ENCODE assay signal across 13 cellular contexts in genomic region chr20:32450484-32451061, GRCh38.
DNase-seq lines count a peak whose midpoint lies in the region; ATAC-seq and TF ChIP-seq lines count a peak whose summit lies in the region.
"Had no signal": no experiment of that assay in that cellular context is flagged by ENCODE, and none has a peak within 500 bp of the region (broad histone marks: within the 10 kb centered on the region; RNA-seq: fewer than 3 reads in every experiment).

No MANE protein-coding gene starts in this region.

- H3K36me3 Mint-ChIP-seq in activated naive CD8-positive, alpha-beta T cell, result no peaks in the 10 kb centered on the region
- H3K36me3 Mint-ChIP-seq in activated naive CD8-positive, alpha-beta T cell treated with anti-CD3 and anti-CD28 coated beads, Interleukin-2, amount 50 U/mL, for 24 hours (ENCODE audit: low read depth), result peaks cover 7% of the 10 kb centered on the region
- peaks cover 47% of the 10 kb centered on the region for H3K36me3 Mint-ChIP-seq in activated T-helper 17 cell treated with anti-CD3 and anti-CD28 coated beads, Interleukin-2, amount 50 U/mL, for 72 hours (ENCODE audit: low read depth)

- WGBS in stomach, 5 donors, result 65 to 74% (median 70%) methylated on average over 8 to 9 of the region's 9 CpGs

- ATAC-seq in activated naive CD8-positive, alpha-beta T cell treated with anti-CD3 and anti-CD28 coated beads, Interleukin-2, amount 50 U/mL, for 24 hours, result no peak
- ATAC-seq in activated T-helper 17 cell treated with anti-CD3 and anti-CD28 coated beads, Interleukin-2, amount 50 U/mL, for 72 hours (replicated peaks), result no peak
- ATAC-seq in lower lobe of right lung, result no peak
- ATAC-seq in stimulated activated naive CD8-positive, alpha-beta T cell treated with anti-CD3 and anti-CD28 coated beads, Interleukin-15, amount 100 ng/mL, for 72 hours, result no peak
- ATAC-seq: activated T-cell treated with anti-CD3 and anti-CD28 coated beads, Interleukin-2, amount 50 U/mL, for 4 hours; WTC11 had no signal

- intact Hi-C loops in lower lobe of right lung (cut with DNase I) (no loop called here), stomach (cut with DNase I; ENCODE audit: low total_unique reads) (no loop called here)

- DNase-seq in activated naive CD8-positive, alpha-beta T cell treated with anti-CD3 and anti-CD28 coated beads, Interleukin-2, amount 50 U/mL, for 24 hours, result no peak
- no peak for DNase-seq in lower lobe of right lung
- DNase-seq in stomach, result no peak
- DNase-seq in D341Med (ENCODE audit: low spot score), result no peak
- no peak for DNase-seq in globus pallidus (ENCODE audit: low spot score)
- no peak for DNase-seq in stimulated activated naive CD8-positive, alpha-beta T cell treated with anti-CD3 and anti-CD28 coated beads, Interleukin-15, amount 100 ng/mL, for 72 hours
- DNase-seq: activated T-cell treated with anti-CD3 and anti-CD28 coated beads, Interleukin-2, amount 50 U/mL, for 4 hours; NCI-H187 treated with DMSO at 0.1 percent for 48 hours; stimulated activated CD4-positive, alpha-beta T cell treated with anti-CD3 and anti-CD28 coated beads, Interleukin-1b, Interleukin-23, amount 100 ng/mL, for 48 hours had no signal

- H3K27ac Mint-ChIP-seq in activated naive CD8-positive, alpha-beta T cell, result peak overlapping the region; percentile 85
- no peak overlapping the region for H3K27ac Mint-ChIP-seq in activated naive CD8-positive, alpha-beta T cell treated with anti-CD3 and anti-CD28 coated beads, Interleukin-2, amount 50 U/mL, for 24 hours
- peak overlapping the region; percentile 83 for H3K27ac Mint-ChIP-seq in activated T-helper 17 cell treated with anti-CD3 and anti-CD28 coated beads, Interleukin-2, amount 50 U/mL, for 72 hours
- peak overlapping the region in 1 of 2 donors; percentile 84 for H3K27ac Mint-ChIP-seq in stimulated activated naive CD8-positive, alpha-beta T cell treated with anti-CD3 and anti-CD28 coated beads, Interleukin-15, amount 100 ng/mL, for 72 hours

- H3K4me1 ChIP-seq in lower lobe of right lung (peaks cover 42% of the 10 kb centered on the region), stomach (peaks cover 16 to 50% (median 31%) of the 10 kb centered on the region in 4 donors)

- TF ChIP-seq CTCF in lower lobe of right lung (IDR thresholded peaks at IDR 0.05) (no peak), stomach (IDR thresholded peaks at IDR 0.05) (no peak)

- H3K4me1 Mint-ChIP-seq in activated naive CD8-positive, alpha-beta T cell (ENCODE audit: low read depth), result peaks cover 17% of the 10 kb centered on the region
- peaks cover 7% of the 10 kb centered on the region for H3K4me1 Mint-ChIP-seq in activated naive CD8-positive, alpha-beta T cell treated with anti-CD3 and anti-CD28 coated beads, Interleukin-2, amount 50 U/mL, for 24 hours
- peaks cover 1% of the 10 kb centered on the region for H3K4me1 Mint-ChIP-seq in activated T-helper 17 cell treated with anti-CD3 and anti-CD28 coated beads, Interleukin-2, amount 50 U/mL, for 72 hours
- H3K4me1 Mint-ChIP-seq in stimulated activated naive CD8-positive, alpha-beta T cell treated with anti-CD3 and anti-CD28 coated beads, Interleukin-15, amount 100 ng/mL, for 72 hours, result peaks cover 69% of the 10 kb centered on the region

- H3K9me3 Mint-ChIP-seq in activated naive CD8-positive, alpha-beta T cell (ENCODE audit: low read depth), result no peaks in the 10 kb centered on the region
- no peaks in the 10 kb centered on the region for H3K9me3 Mint-ChIP-seq in activated naive CD8-positive, alpha-beta T cell treated with anti-CD3 and anti-CD28 coated beads, Interleukin-2, amount 50 U/mL, for 24 hours
- H3K9me3 Mint-ChIP-seq in activated T-helper 17 cell treated with anti-CD3 and anti-CD28 coated beads, Interleukin-2, amount 50 U/mL, for 72 hours, result no peaks in the 10 kb centered on the region
- H3K9me3 Mint-ChIP-seq in stimulated activated naive CD8-positive, alpha-beta T cell treated with anti-CD3 and anti-CD28 coated beads, Interleukin-15, amount 100 ng/mL, for 72 hours, result no peaks in the 10 kb centered on the region
- H3K9me3 Mint-ChIP-seq: activated T-cell treated with anti-CD3 and anti-CD28 coated beads, Interleukin-2, amount 50 U/mL, for 4 hours; WTC11 had no signal

- H3K36me3 ChIP-seq in lower lobe of right lung, result peaks cover 90% of the 10 kb centered on the region
- peaks cover 44 to 99% (median 94%) of the 10 kb centered on the region in 4 donors for H3K36me3 ChIP-seq in stomach

- no peak for TF ChIP-seq EP300 in stomach (IDR thresholded peaks at IDR 0.05)

- H3K9me3 ChIP-seq in lower lobe of right lung, result no peaks in the 10 kb centered on the region
- H3K9me3 ChIP-seq in stomach, result no peaks in the 10 kb centered on the region

- H3K27me3 ChIP-seq in lower lobe of right lung (ENCODE audit: low read depth) (no peaks in the 10 kb centered on the region), stomach (no peaks in the 10 kb centered on the region)

- no peak for TF ChIP-seq POLR2A in stomach (IDR thresholded peaks at IDR 0.05)

- H3K4me3 Mint-ChIP-seq in activated naive CD8-positive, alpha-beta T cell, result no peak overlapping the region
- no peak overlapping the region for H3K4me3 Mint-ChIP-seq in activated naive CD8-positive, alpha-beta T cell treated with anti-CD3 and anti-CD28 coated beads, Interleukin-2, amount 50 U/mL, for 24 hours
- H3K4me3 Mint-ChIP-seq in activated T-helper 17 cell treated with anti-CD3 and anti-CD28 coated beads, Interleukin-2, amount 50 U/mL, for 72 hours, result no peak overlapping the region
- H3K4me3 Mint-ChIP-seq in stimulated activated naive CD8-positive, alpha-beta T cell treated with anti-CD3 and anti-CD28 coated beads, Interleukin-15, amount 100 ng/mL, for 72 hours, result no peak overlapping the region
- H3K4me3 Mint-ChIP-seq: activated T-cell treated with anti-CD3 and anti-CD28 coated beads, Interleukin-2, amount 50 U/mL, for 4 hours; WTC11 had no signal

- H3K4me3 ChIP-seq in lower lobe of right lung (no peak overlapping the region), stomach (no peak overlapping the region)

- no peaks in the 10 kb centered on the region for H3K27me3 Mint-ChIP-seq in activated naive CD8-positive, alpha-beta T cell
- no peaks in the 10 kb centered on the region for H3K27me3 Mint-ChIP-seq in activated naive CD8-positive, alpha-beta T cell treated with anti-CD3 and anti-CD28 coated beads, Interleukin-2, amount 50 U/mL, for 24 hours
- H3K27me3 Mint-ChIP-seq in activated T-helper 17 cell treated with anti-CD3 and anti-CD28 coated beads, Interleukin-2, amount 50 U/mL, for 72 hours, result no peaks in the 10 kb centered on the region
- no peaks in the 10 kb centered on the region for H3K27me3 Mint-ChIP-seq in stimulated activated naive CD8-positive, alpha-beta T cell treated with anti-CD3 and anti-CD28 coated beads, Interleukin-15, amount 100 ng/mL, for 72 hours

- H3K27ac ChIP-seq in lower lobe of right lung, result peak overlapping the region; percentile 4
- peak overlapping the region in 4 of 5 donors; percentile 2 to 50 (median 24) for H3K27ac ChIP-seq in stomach
- H3K27ac ChIP-seq: KMS-11 had no signal
